8 cellular contexts compared by ENCODE assay signal in genomic region chrX:54529559-54530357, GRCh38. TPM values are rescaled to one million over a fixed set of nuclear protein-coding genes. Genes with fewer than 3 reads are reported as not detected.
DNase-seq lines count a peak whose midpoint lies in the region; ATAC-seq and TF ChIP-seq lines count a peak whose summit lies in the region.

A gene with protein sequence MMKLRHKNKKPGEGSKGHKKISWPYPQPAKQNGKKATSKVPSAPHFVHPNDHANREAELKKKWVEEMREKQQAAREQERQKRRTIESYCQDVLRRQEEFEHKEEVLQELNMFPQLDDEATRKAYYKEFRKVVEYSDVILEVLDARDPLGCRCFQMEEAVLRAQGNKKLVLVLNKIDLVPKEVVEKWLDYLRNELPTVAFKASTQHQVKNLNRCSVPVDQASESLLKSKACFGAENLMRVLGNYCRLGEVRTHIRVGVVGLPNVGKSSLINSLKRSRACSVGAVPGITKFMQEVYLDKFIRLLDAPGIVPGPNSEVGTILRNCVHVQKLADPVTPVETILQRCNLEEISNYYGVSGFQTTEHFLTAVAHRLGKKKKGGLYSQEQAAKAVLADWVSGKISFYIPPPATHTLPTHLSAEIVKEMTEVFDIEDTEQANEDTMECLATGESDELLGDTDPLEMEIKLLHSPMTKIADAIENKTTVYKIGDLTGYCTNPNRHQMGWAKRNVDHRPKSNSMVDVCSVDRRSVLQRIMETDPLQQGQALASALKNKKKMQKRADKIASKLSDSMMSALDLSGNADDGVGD (plus strand): TSS chrX:54530219. CDS start chrX:54532567, 2,348 bp downstream.

- no CpG with 5 or more reads among the region's 50 CpGs for WGBS in trophoblast cell (ENCODE audit: extremely low coverage, insufficient coverage, insufficient read length)
- WGBS in tibial nerve, 2 donors: 2 to 51% methylated on average over 13 to 49 of the region's 50 CpGs

- H3K4ac ChIP-seq in trophoblast cell (ENCODE audit: low read depth, low read length): peak within 1 kb of the TSS; percentile 89

- peaks cover 10% of the 10 kb centered on the region for H3K79me2 ChIP-seq in trophoblast cell (ENCODE audit: control insufficient read depth, insufficient read depth, low read length, poor library complexity)

- peak within 1 kb of the TSS; percentile 92 for H3K14ac ChIP-seq in trophoblast cell (ENCODE audit: low read length)

- H3K4me3 ChIP-seq in GM12875 (ENCODE audit: low read depth, low read length) (peak within 1 kb of the TSS; percentile 79), cardiac muscle cell (peak within 1 kb of the TSS; percentile 76), trophoblast cell (ENCODE audit: low read depth, low read length) (peak within 1 kb of the TSS; percentile 94), tibial nerve (peak within 1 kb of the TSS; percentile 51 to 71 (median 64))

- H3K9me3 ChIP-seq in cardiac muscle cell (ENCODE audit: low read depth) (no peaks in the 10 kb centered on the region), trophoblast cell (ENCODE audit: insufficient read depth, low read depth, low read length) (no peaks in the 10 kb centered on the region), tibial nerve (no peaks in the 10 kb centered on the region)

- peak within 1 kb of the TSS; percentile 69 for H3K4me2 ChIP-seq in trophoblast cell (ENCODE audit: low read length)

- peak within 1 kb of the TSS; percentile 99 for H4K8ac ChIP-seq in trophoblast cell (ENCODE audit: low read depth, low read length)

- peak within 1 kb of the TSS; percentile 89 for H3K27ac ChIP-seq in cardiac muscle cell
- peak within 1 kb of the TSS; percentile 92 for H3K27ac ChIP-seq in trophoblast cell (ENCODE audit: low read depth, low read length)
- H3K27ac ChIP-seq in tibial nerve: peak within 1 kb of the TSS; percentile 70 to 91 (median 85)

- H3K18ac ChIP-seq in trophoblast cell (ENCODE audit: low read length): peak within 1 kb of the TSS; percentile 73

- H4K12ac ChIP-seq in trophoblast cell (ENCODE audit: low read depth, low read length): peak within 1 kb of the TSS; percentile 97

- H2AK5ac ChIP-seq in trophoblast cell (ENCODE audit: low read length): no peak within 1 kb of the TSS

- H3K36me3 ChIP-seq in cardiac muscle cell (no peaks in the 10 kb centered on the region), trophoblast cell (ENCODE audit: control insufficient read depth in 1 of 2, insufficient read depth in 2 of 2, low read length in 2 of 2) (peaks cover 2 to 7% of the 10 kb centered on the region in 2 experiments), tibial nerve (no peaks in the 10 kb centered on the region)

- peak within 1 kb of the TSS; percentile 63 for H2BK120ac ChIP-seq in trophoblast cell (ENCODE audit: insufficient read depth, low read length, poor library complexity)

- no peaks in the 10 kb centered on the region for H3K4me1 ChIP-seq in cardiac muscle cell (ENCODE audit: low read depth)
- peaks cover 3 to 4% of the 10 kb centered on the region in 2 experiments for H3K4me1 ChIP-seq in trophoblast cell (ENCODE audit: control insufficient read depth in 1 of 2, insufficient read depth in 2 of 2, low read length in 2 of 2)
- peaks cover 0 to 23% (median 4%) of the 10 kb centered on the region in 4 donors for H3K4me1 ChIP-seq in tibial nerve

- peaks cover 11% of the 10 kb centered on the region for H3K79me1 ChIP-seq in trophoblast cell (ENCODE audit: low read length)

- peak within 1 kb of the TSS; percentile 72 for H3K23ac ChIP-seq in trophoblast cell (ENCODE audit: low read length)

- peak within 1 kb of the TSS; percentile 56 for H2AFZ ChIP-seq in trophoblast cell (ENCODE audit: insufficient read depth, low read length, poor library complexity)

- peak within 1 kb of the TSS; percentile 93 for H2BK5ac ChIP-seq in trophoblast cell (ENCODE audit: low read depth, low read length, poor library complexity)

- peak within 1 kb of the TSS; percentile 98 for H4K91ac ChIP-seq in trophoblast cell (ENCODE audit: low read depth, low read length)

- peak within 1 kb of the TSS; percentile 92 for H3K9ac ChIP-seq in trophoblast cell (ENCODE audit: low read length)

- H3K27me3 ChIP-seq in cardiac muscle cell (no peaks in the 10 kb centered on the region), trophoblast cell (ENCODE audit: insufficient read depth, low read length) (no peaks in the 10 kb centered on the region), tibial nerve (no peaks in the 10 kb centered on the region)

- TF ChIP-seq CTCF in GM12875 (IDR thresholded peaks at IDR 0.05; ENCODE audit: borderline replicate concordance, insufficient read depth, low read depth, low read length): no peak
- no peak for TF ChIP-seq CTCF in cardiac muscle cell (IDR thresholded peaks at IDR 0.05; ENCODE audit: low read depth, low read length)
- no peak for TF ChIP-seq CTCF in tibial nerve (IDR thresholded peaks at IDR 0.05)

- peak; percentile 77 for ATAC-seq in HG02763 (IDR thresholded peaks at IDR 0.05; ENCODE audit: unreplicated experiment)

- TF ChIP-seq POLR2A in tibial nerve (IDR thresholded peaks at IDR 0.05): peak in 1 of 2 donors; percentile 65

- no peak within 1 kb of the TSS for H2BK12ac ChIP-seq in trophoblast cell (ENCODE audit: low read length)

- peak in 1 of 2 donors; percentile 85 for TF ChIP-seq EP300 in tibial nerve (IDR thresholded peaks at IDR 0.05)

- DNase-seq in NCI-H1417 treated with DMSO at 0.1 percent for 48 hours (lab: John Stamatoyannopoulos, UW) (peak; percentile 91), SW 1271 (lab: John Stamatoyannopoulos, UW) (peak; percentile 12 to 60), cardiac muscle cell (ENCODE audit: low read depth in 1 of 2, low spot score in 1 of 2) (peak; percentile 86 to 89), trophoblast cell (peak; percentile 73 to 86), tibial nerve (ENCODE audit: low spot score in 2 of 2) (peak; percentile 73 to 77)
- peak; percentile 58 for DNase-seq in activated naive CD8-positive, alpha-beta T cell treated with anti-CD3 and anti-CD28 coated beads, Interleukin-2, amount 50 U/mL, for 16 hours (ENCODE audit: low read depth, low spot score)

RNA-seq across cellular contexts. Expression of the gene that starts here (rescaled TPM):
- total RNA-seq in cardiac muscle cell (26.7 and 27.8 TPM in 2 replicates), tibial nerve (10 to 100 TPM; 23.2 to 45.9 (median 27.1) TPM)
- polyA plus RNA-seq in cardiac muscle cell: 7.9 and 8.4 TPM in 2 replicates
- 15.0 and 17.0 TPM in 2 replicates for polyA plus RNA-seq in trophoblast cell (2013)

Comparison
In these comparisons a context has a peak if more than half of its experiments do, and no peak if none do; other contexts are left out.
1. Peak in every context shown above with its lines: DNase-seq, ATAC-seq, H3K4me3 ChIP-seq and H3K27ac ChIP-seq.
2. DNase-seq: peak in every context shown above with its lines; median percentile 91 in NCI-H1417 treated with DMSO at 0.1 percent for 48 hours; 88 in cardiac muscle cell; 80 in trophoblast cell; 75 in tibial nerve; 58 in activated naive CD8-positive, alpha-beta T cell treated with anti-CD3 and anti-CD28 coated beads, Interleukin-2, amount 50 U/mL, for 16 hours; 36 in SW 1271.